Comparison of ENCODE assay signal across 32 cellular contexts in the genomic region with DNA sequence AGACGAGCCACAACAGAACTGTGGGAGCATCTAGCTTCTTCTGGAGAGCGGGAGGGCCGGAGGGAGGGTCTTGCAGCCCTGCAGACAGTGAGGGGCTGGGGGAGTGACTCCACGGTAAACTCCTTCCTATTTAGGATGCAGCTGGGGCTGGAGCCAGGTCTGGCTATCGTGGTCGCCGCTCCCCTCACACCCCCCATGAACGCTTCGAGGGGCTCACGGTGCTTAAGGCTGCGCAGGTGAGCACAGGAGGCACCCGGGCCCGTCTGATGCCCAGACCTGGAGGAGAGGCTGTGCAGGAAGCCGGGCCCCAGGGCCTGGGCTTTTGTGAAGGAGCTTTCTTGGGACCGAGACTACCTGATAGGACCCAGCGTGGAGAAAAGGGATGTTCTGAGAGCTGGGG. TPM values are rescaled to one million over a fixed set of nuclear protein-coding genes. Genes with fewer than 3 reads are reported as not detected.
"Had no signal": no experiment of that assay in that cellular context is flagged by ENCODE, and none has a peak within 500 bp of the region (broad histone marks: within the 10 kb centered on the region; RNA-seq: fewer than 3 reads in every experiment).

No MANE protein-coding gene starts in this region.

- H3K27ac Mint-ChIP-seq: activated CD4-positive, alpha-beta memory T cell treated with anti-CD3 and anti-CD28 coated beads, Interleukin-2, amount 10 ng/mL, durations not matched to agents 7 days and 5 days; activated CD4-positive, alpha-beta T cell treated with anti-CD3 and anti-CD28 coated beads, Interleukin-2, amount 10 ng/mL, durations not matched to agents 7 days and 5 days; activated naive CD4-positive, alpha-beta T cell treated with anti-CD3 and anti-CD28 coated beads, Interleukin-2, amount 10 ng/mL, durations not matched to agents 7 days and 5 days; activated naive CD8-positive, alpha-beta T cell treated with anti-CD3 and anti-CD28 coated beads, Interleukin-2, amount 10 ng/mL, durations not matched to agents 7 days and 5 days; activated T-cell treated with anti-CD3 and anti-CD28 coated beads, Interleukin-2, amount 50 U/mL, for 24 hours; activated T-cell treated with anti-CD3 and anti-CD28 coated beads, Interleukin-2, amount 50 U/mL, for 72 hours; T-cell; T-helper 1 cell treated with Interleukin-12 subunit alpha and Interleukin-12 subunit beta and Interleukin-4 antibody, amounts not matched to agents 30 μg/mL and 1 μg/mL, for 36 hours; WTC11 had no signal

- H3K27me3 ChIP-seq: ascending aorta, breast epithelium, cardiac muscle cell, colonic mucosa had no signal

- H3K36me3 ChIP-seq: breast epithelium, colonic mucosa had no signal

- H3K9me3 Mint-ChIP-seq: activated CD4-positive, alpha-beta memory T cell treated with anti-CD3 and anti-CD28 coated beads, Interleukin-2, amount 10 ng/mL, durations not matched to agents 7 days and 5 days; activated CD4-positive, alpha-beta T cell treated with anti-CD3 and anti-CD28 coated beads, Interleukin-2, amount 10 ng/mL, durations not matched to agents 7 days and 5 days; activated naive CD4-positive, alpha-beta T cell treated with anti-CD3 and anti-CD28 coated beads, Interleukin-2, amount 10 ng/mL, durations not matched to agents 7 days and 5 days; activated naive CD4-positive, alpha-beta T cell treated with anti-CD3 and anti-CD28 coated beads, Interleukin-2, amount 50 U/mL, for 72 hours; activated naive CD8-positive, alpha-beta T cell treated with anti-CD3 and anti-CD28 coated beads, Interleukin-2, amount 10 ng/mL, durations not matched to agents 7 days and 5 days; activated T-cell treated with anti-CD3 and anti-CD28 coated beads, Interleukin-2, amount 50 U/mL, for 24 hours; activated T-cell treated with anti-CD3 and anti-CD28 coated beads, Interleukin-2, amount 50 U/mL, for 72 hours; brain; T-cell; T-helper 1 cell treated with Interleukin-12 subunit alpha and Interleukin-12 subunit beta and Interleukin-4 antibody, amounts not matched to agents 30 μg/mL and 1 μg/mL, for 36 hours; WTC11 had no signal

- H3K36me3 Mint-ChIP-seq: activated naive CD4-positive, alpha-beta T cell treated with anti-CD3 and anti-CD28 coated beads, Interleukin-2, amount 10 ng/mL, durations not matched to agents 7 days and 5 days; activated naive CD4-positive, alpha-beta T cell treated with anti-CD3 and anti-CD28 coated beads, Interleukin-2, amount 50 U/mL, for 72 hours; activated naive CD8-positive, alpha-beta T cell treated with anti-CD3 and anti-CD28 coated beads, Interleukin-2, amount 10 ng/mL, durations not matched to agents 7 days and 5 days; T-cell had no signal

- H3K27ac ChIP-seq: ascending aorta, breast epithelium, cardiac muscle cell, colonic mucosa had no signal

- DNase-seq: activated CD4-positive, alpha-beta memory T cell treated with anti-CD3 and anti-CD28 coated beads, Interleukin-2, amount 10 ng/mL, durations not matched to agents 7 days and 5 days; activated CD4-positive, alpha-beta T cell treated with anti-CD3 and anti-CD28 coated beads for 1 hour; activated CD4-positive, alpha-beta T cell treated with anti-CD3 and anti-CD28 coated beads for 4 hours; activated CD4-positive, alpha-beta T cell treated with anti-CD3 and anti-CD28 coated beads, Interleukin-2, amount 10 ng/mL, durations not matched to agents 7 days and 5 days; activated CD4-positive, alpha-beta T cell treated with anti-CD3 and anti-CD28 coated beads, Interleukin-2, amount 50 U/mL, for 4 hours; activated CD8-positive, alpha-beta memory T cell treated with anti-CD3 and anti-CD28 coated beads, Interleukin-2, amount 50 U/mL, for 48 hours; activated gamma-delta T cell; activated naive CD4-positive, alpha-beta T cell; activated naive CD4-positive, alpha-beta T cell treated with anti-CD3 and anti-CD28 coated beads, Interleukin-2, amount 10 ng/mL, durations not matched to agents 7 days and 5 days; activated naive CD8-positive, alpha-beta T cell treated with anti-CD3 and anti-CD28 coated beads, Interleukin-2, amount 10 ng/mL, durations not matched to agents 7 days and 5 days; activated T-cell treated with anti-CD3 and anti-CD28 coated beads for 4 hours; activated T-cell treated with anti-CD3 and anti-CD28 coated beads, Interleukin-2, amount 50 U/mL, for 24 hours; activated T-cell treated with anti-CD3 and anti-CD28 coated beads, Interleukin-2, amount 50 U/mL, for 72 hours; central memory CD4-positive, alpha-beta T cell; cerebellar nuclear complex; colonic mucosa; effector CD8-positive, alpha-beta T cell; foreskin fibroblast; SW 1271; T-cell; T-helper 9 cell had no signal

- FAIRE-seq: endometrium, endothelial cell of umbilical vein, frontal cortex had no signal

- H3K4me3 Mint-ChIP-seq: activated CD4-positive, alpha-beta memory T cell treated with anti-CD3 and anti-CD28 coated beads, Interleukin-2, amount 10 ng/mL, durations not matched to agents 7 days and 5 days; activated CD4-positive, alpha-beta T cell treated with anti-CD3 and anti-CD28 coated beads, Interleukin-2, amount 10 ng/mL, durations not matched to agents 7 days and 5 days; activated naive CD4-positive, alpha-beta T cell treated with anti-CD3 and anti-CD28 coated beads, Interleukin-2, amount 10 ng/mL, durations not matched to agents 7 days and 5 days; activated naive CD8-positive, alpha-beta T cell treated with anti-CD3 and anti-CD28 coated beads, Interleukin-2, amount 10 ng/mL, durations not matched to agents 7 days and 5 days; activated T-cell treated with anti-CD3 and anti-CD28 coated beads, Interleukin-2, amount 50 U/mL, for 24 hours; activated T-cell treated with anti-CD3 and anti-CD28 coated beads, Interleukin-2, amount 50 U/mL, for 72 hours; brain; T-cell; T-helper 1 cell treated with Interleukin-12 subunit alpha and Interleukin-12 subunit beta and Interleukin-4 antibody, amounts not matched to agents 30 μg/mL and 1 μg/mL, for 36 hours; WTC11 had no signal

- H3K9me3 ChIP-seq: ascending aorta, breast epithelium, colonic mucosa had no signal

- H3K27me3 Mint-ChIP-seq: activated CD4-positive, alpha-beta T cell treated with anti-CD3 and anti-CD28 coated beads, Interleukin-2, amount 10 ng/mL, durations not matched to agents 7 days and 5 days; activated T-cell treated with anti-CD3 and anti-CD28 coated beads, Interleukin-2, amount 50 U/mL, for 24 hours; T-cell had no signal

- H3K4me1 ChIP-seq: ascending aorta, breast epithelium, colonic mucosa had no signal

- H3K4me3 ChIP-seq: ascending aorta, breast epithelium, cardiac muscle cell, colonic mucosa had no signal

- ATAC-seq: activated naive CD4-positive, alpha-beta T cell treated with anti-CD3 and anti-CD28 coated beads, Interleukin-2, amount 50 U/mL, for 72 hours; activated T-cell treated with anti-CD3 and anti-CD28 coated beads, Interleukin-2, amount 50 U/mL, for 72 hours; esophagus mucosa; T-cell; WTC11 had no signal

RNA-seq across cellular contexts. Expression of gene GNB3, which starts 3.9 kb away (rescaled TPM):
- total RNA-seq: activated CD4-positive, alpha-beta memory T cell treated with anti-CD3 and anti-CD28 coated beads, Interleukin-2, amount 10 ng/mL, durations not matched to agents 7 days and 5 days; activated CD4-positive, alpha-beta T cell treated with anti-CD3 and anti-CD28 coated beads, Interleukin-2, amount 10 ng/mL, durations not matched to agents 7 days and 5 days; esophagus mucosa had no signal

RNA-seq across cellular contexts. Expression of gene CDCA3, which starts 14.2 kb away (rescaled TPM):
- total RNA-seq: ascending aorta had no signal

RNA-seq across cellular contexts. Expression of gene GPR162, which starts 15.2 kb away (rescaled TPM):
- total RNA-seq: activated CD4-positive, alpha-beta memory T cell treated with anti-CD3 and anti-CD28 coated beads, Interleukin-2, amount 10 ng/mL, durations not matched to agents 7 days and 5 days had no signal
